In the genomic region with DNA sequence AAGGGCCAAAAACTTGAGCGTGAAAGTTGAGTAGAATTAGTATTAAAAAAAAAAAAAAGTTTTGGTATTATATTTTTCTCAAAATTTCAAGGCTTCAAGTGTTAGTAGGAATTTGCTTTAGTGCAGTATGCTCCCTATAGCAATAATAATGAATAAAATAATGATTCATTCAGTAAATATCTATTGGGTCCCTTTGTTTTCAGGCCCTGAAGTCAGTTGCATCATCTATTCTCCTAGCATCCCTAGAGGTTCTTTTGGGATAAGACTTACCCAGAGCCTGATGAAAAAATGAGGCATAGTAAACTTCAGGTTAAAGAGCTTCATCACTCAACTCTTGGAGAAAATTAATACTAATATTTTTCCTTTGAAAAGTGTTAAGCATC, we compare ENCODE assay signal across 8 cellular contexts. TPM values are rescaled to one million over a fixed set of nuclear protein-coding genes. Genes with fewer than 3 reads are reported as not detected.
DNase-seq lines count a peak whose midpoint lies in the region; ATAC-seq and TF ChIP-seq lines count a peak whose summit lies in the region.

No MANE protein-coding gene starts in this region.

- TF ChIP-seq EP300 in Ishikawa (IDR thresholded peaks at IDR 0.05; ENCODE audit: borderline replicate concordance) = no peak

- H3K27me3 Mint-ChIP-seq in chondrocyte (ENCODE audit: low read depth) (no peaks in the 10 kb centered on the region), naive B cell (no peaks in the 10 kb centered on the region)

- no peak for TF ChIP-seq CTCF in BJ (IDR thresholded peaks at IDR 0.05; ENCODE audit: insufficient read depth, low read depth, low read length)
- TF ChIP-seq CTCF in chondrocyte (IDR thresholded peaks at IDR 0.05) = no peak

- H3K4me3 ChIP-seq in BJ (ENCODE audit: low read depth, low read length) = peak overlapping the region; percentile 89

- H3K9me3 Mint-ChIP-seq in chondrocyte (ENCODE audit: low read depth) (no peaks in the 10 kb centered on the region), naive B cell (no peaks in the 10 kb centered on the region)

- H3K4me3 Mint-ChIP-seq in chondrocyte (ENCODE audit: unreplicated experiment) (peak overlapping the region; percentile 77), naive B cell (peak overlapping the region; percentile 87 to 99 (median 95))

- H3K36me3 Mint-ChIP-seq in chondrocyte (ENCODE audit: low read depth) = no peaks in the 10 kb centered on the region
- H3K36me3 Mint-ChIP-seq in naive B cell = no peaks in the 10 kb centered on the region

- no peaks in the 10 kb centered on the region; the same call in 1 of the 2 replicates for H3K36me3 ChIP-seq in BJ (ENCODE audit: control insufficient read depth, insufficient read depth, low read length)

- H3K4me1 Mint-ChIP-seq in chondrocyte (ENCODE audit: low read depth) (peaks cover 22% of the 10 kb centered on the region), naive B cell (peaks cover 22 to 28% (median 27%) of the 10 kb centered on the region in 3 donors)

- TF ChIP-seq RAD21 in Ishikawa (IDR thresholded peaks at IDR 0.05; ENCODE audit: low read depth) = no peak

- CTCF ChIA-PET in BJ (lab: Yijun Ruan, JAX) = interaction anchor here (2.0 to 2.1 kb wide), 2 partner anchors 19 to 20 kb away, joined by 5 to 17 read pairs; a partner anchor contains a TSS

- POLR2A ChIA-PET in BJ (lab: Charles Lee) = no interaction called here

- ATAC-seq in naive B cell (ENCODE audit: low read depth in 2 of 2) (no peak), HG03565 (IDR thresholded peaks at IDR 0.05; ENCODE audit: unreplicated experiment) (no peak), HG03280 (IDR thresholded peaks at IDR 0.05; ENCODE audit: unreplicated experiment) (no peak)

- H3K27me3 ChIP-seq in BJ (ENCODE audit: control insufficient read depth, insufficient read depth, low read length) = no peaks in the 10 kb centered on the region

- peak overlapping the region; percentile 83 for H3K27ac Mint-ChIP-seq in chondrocyte (ENCODE audit: unreplicated experiment)
- H3K27ac Mint-ChIP-seq in naive B cell = peak overlapping the region in 2 of 6 donors; percentile 61 to 79

- DNase-seq in BJ (ENCODE audit: low read depth) = no peak
- no peak for DNase-seq in chondrocyte (ENCODE audit: low spot score)
- DNase-seq in naive B cell = no peak
- DNase-seq in stimulated activated naive CD4-positive, alpha-beta T cell (lab: John Stamatoyannopoulos, UW) = no peak
- DNase-seq in activated gamma-delta T cell treated with Interleukin-2 at 50 U/mL for 16 hours = no peak

TF ChIP-seq in Ishikawa, 13 proteins besides CTCF, POLR2A, EP300 and RAD21:
- peak; percentile 48; the same call in 1 of the 2 replicates for TF ChIP-seq CEBPB (IDR thresholded peaks at IDR 0.05)
- TF ChIP-seq, protein P1, sequence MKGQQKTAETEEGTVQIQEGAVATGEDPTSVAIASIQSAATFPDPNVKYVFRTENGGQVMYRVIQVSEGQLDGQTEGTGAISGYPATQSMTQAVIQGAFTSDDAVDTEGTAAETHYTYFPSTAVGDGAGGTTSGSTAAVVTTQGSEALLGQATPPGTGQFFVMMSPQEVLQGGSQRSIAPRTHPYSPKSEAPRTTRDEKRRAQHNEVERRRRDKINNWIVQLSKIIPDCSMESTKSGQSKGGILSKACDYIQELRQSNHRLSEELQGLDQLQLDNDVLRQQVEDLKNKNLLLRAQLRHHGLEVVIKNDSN (IDR thresholded peaks at IDR 0.05) = no peak

RNA-seq across cellular contexts. Expression of a gene that starts 1.1 kb away (rescaled TPM):
- polyA plus RNA-seq in BJ (2011; rRNA removed) (38.0 and 38.6 TPM in 2 replicates), naive B cell (ENCODE audit: low read depth in 6 of 6) (1 to 10 TPM in 3 of 6 donors, under 1 TPM in 3; 0.15 to 2.7 (median 1.4) TPM)
- polyA minus RNA-seq in BJ (2011; rRNA and poly(A)+ RNA removed) = 20.8 and 22.6 TPM in 2 replicates
- total RNA-seq in chondrocyte = 43.8 to 49.5 TPM (median 47.1 TPM) in 3 replicates

RNA-seq across cellular contexts. Expression of a gene that starts 20.3 kb away (rescaled TPM):
- 4.8 and 10.2 TPM in 2 replicates for polyA plus RNA-seq in BJ (2011; rRNA removed)
- 12.6 and 15.9 TPM in 2 replicates for polyA minus RNA-seq in BJ (2011; rRNA and poly(A)+ RNA removed)
- 33.5 to 37.7 TPM (median 37.3 TPM) in 3 replicates for total RNA-seq in chondrocyte
- 10 to 100 TPM; 17.2 to 30.6 (median 24.1) TPM for polyA plus RNA-seq in naive B cell (ENCODE audit: low read depth in 6 of 6)

RNA-seq across cellular contexts. Expression of a gene that starts 51.5 kb away (rescaled TPM):
- polyA plus RNA-seq in BJ (2011; rRNA removed) (6.7 and 6.8 TPM in 2 replicates), naive B cell (ENCODE audit: low read depth in 6 of 6) (1 to 10 TPM; 2.2 to 5.3 (median 4.8) TPM)
- polyA minus RNA-seq in BJ (2011; rRNA and poly(A)+ RNA removed) = 1.7 and 1.8 TPM in 2 replicates
- total RNA-seq in chondrocyte = 3.1 to 4.2 TPM (median 3.8 TPM) in 3 replicates

Comparison
In these comparisons a context has a peak if more than half of its experiments do, and no peak if none do; other contexts are left out.
1. RNA of a gene that starts 1.1 kb away (polyA plus RNA-seq): 38.0 to 38.6 TPM in BJ; 0.15 to 2.7 TPM in naive B cell; every median in the first group is over 10 times any median in the second.